ENCODE assay signal across 11 cellular contexts in genomic region chr9:112752334-112753110, GRCh38. TPM values are rescaled to one million over a fixed set of nuclear protein-coding genes. Genes with fewer than 3 reads are reported as not detected.
A peak's percentile ranks its signal among the peaks of the same experiment; 100 is the strongest.
DNase-seq lines count a peak whose midpoint lies in the region; ATAC-seq and TF ChIP-seq lines count a peak whose summit lies in the region.
"Had no signal": no experiment of that assay in that cellular context is flagged by ENCODE, and none has a peak within 500 bp of the region (broad histone marks: within the 10 kb centered on the region; RNA-seq: fewer than 3 reads in every experiment).

No MANE protein-coding gene starts in this region.

- H3K27me3 ChIP-seq in BLaER1 treated with 17β-estradiol and CSF1 and Interleukin-3, amounts not matched to agents 10 nM and 100 nM: no peaks in the 10 kb centered on the region
- no peaks in the 10 kb centered on the region for H3K27me3 ChIP-seq in HAP-1 (ENCODE audit: low read depth)
- H3K27me3 ChIP-seq: uterus had no signal

- no peak for DNase-seq in natural killer cell treated with Interleukin-12 subunit alpha and Interleukin-12 subunit beta and Interleukin-15 and Interleukin-18, amount 100 ng/mL, for 72 hours (ENCODE audit: low spot score)
- DNase-seq in HAP-1 (ENCODE audit: low spot score in 2 of 2) (no peak), NCI-H526 treated with DMSO at 0.1 percent for 48 hours (lab: John Stamatoyannopoulos, UW) (no peak)
- DNase-seq: activated T-cell treated with anti-CD3 and anti-CD28 coated beads, Interleukin-2, amount 50 U/mL, for 1 hour; EL; uterus had no signal

- H4K20me1 ChIP-seq in BLaER1 treated with 17β-estradiol and CSF1 and Interleukin-3, amounts not matched to agents 10 nM and 100 nM: peaks cover 0 to 60% (median 34%) of the 10 kb centered on the region in 11 experiments; a peak in 14 of 22 replicates

- H3K4me1 ChIP-seq in BLaER1 treated with 17β-estradiol and CSF1 and Interleukin-3, amounts not matched to agents 10 nM and 100 nM: peaks cover 53 to 85% (median 65%) of the 10 kb centered on the region in 10 experiments
- H3K4me1 ChIP-seq in HAP-1: peaks cover 36% of the 10 kb centered on the region

- peaks cover 2% of the 10 kb centered on the region for H3K36me3 Mint-ChIP-seq in IgD-negative memory B cell
- no peaks in the 10 kb centered on the region for H3K36me3 Mint-ChIP-seq in brain
- peaks cover 3% of the 10 kb centered on the region for H3K36me3 Mint-ChIP-seq in natural killer cell treated with Interleukin-12 subunit alpha and Interleukin-12 subunit beta and Interleukin-15 and Interleukin-18, amount 100 ng/mL, for 72 hours

- no peaks in the 10 kb centered on the region for H3K9me3 Mint-ChIP-seq in IgD-negative memory B cell
- H3K9me3 Mint-ChIP-seq in brain: peaks cover 0 to 2% (median 0%) of the 10 kb centered on the region in 5 experiments
- no peaks in the 10 kb centered on the region for H3K9me3 Mint-ChIP-seq in natural killer cell treated with Interleukin-12 subunit alpha and Interleukin-12 subunit beta and Interleukin-15 and Interleukin-18, amount 100 ng/mL, for 72 hours

- H3K9me3 ChIP-seq in BLaER1 treated with 17β-estradiol and CSF1 and Interleukin-3, amounts not matched to agents 10 nM and 100 nM (replicated peaks in 1 of 11): no peaks in the 10 kb centered on the region
- H3K9me3 ChIP-seq in HAP-1: no peaks in the 10 kb centered on the region
- H3K9me3 ChIP-seq: uterus had no signal

- peak overlapping the region in 2 of 3 donors; percentile 46 to 90 for H3K27ac Mint-ChIP-seq in IgD-negative memory B cell
- peak overlapping the region in 2 of 5 experiments; percentile 59 to 95 for H3K27ac Mint-ChIP-seq in brain
- peak overlapping the region in 1 of 2 donors; percentile 54 for H3K27ac Mint-ChIP-seq in natural killer cell treated with Interleukin-12 subunit alpha and Interleukin-12 subunit beta and Interleukin-15 and Interleukin-18, amount 100 ng/mL, for 72 hours

- peak overlapping the region; percentile 96 to 99 (median 98); a peak in 15 of 20 replicates for H3K4me3 ChIP-seq in BLaER1 treated with 17β-estradiol and CSF1 and Interleukin-3, amounts not matched to agents 10 nM and 100 nM
- no peak overlapping the region for H3K4me3 ChIP-seq in HAP-1

- H3K4me1 Mint-ChIP-seq in IgD-negative memory B cell (peaks cover 19 to 35% (median 30%) of the 10 kb centered on the region in 3 donors), brain (peaks cover 72% of the 10 kb centered on the region)
- peaks cover 48 to 78% of the 10 kb centered on the region in 2 donors for H3K4me1 Mint-ChIP-seq in natural killer cell treated with Interleukin-12 subunit alpha and Interleukin-12 subunit beta and Interleukin-15 and Interleukin-18, amount 100 ng/mL, for 72 hours (ENCODE audit: low read depth in 2 of 2)

- peak overlapping the region; percentile 83 to 98 (median 94) for H3K4me2 ChIP-seq in BLaER1 treated with 17β-estradiol and CSF1 and Interleukin-3, amounts not matched to agents 10 nM and 100 nM

- ATAC-seq in natural killer cell treated with Interleukin-12 subunit alpha and Interleukin-12 subunit beta and Interleukin-15 and Interleukin-18, amount 100 ng/mL, for 72 hours: no peak
- ATAC-seq in HG03280 (IDR thresholded peaks at IDR 0.05; ENCODE audit: unreplicated experiment): no peak
- no peak for ATAC-seq in GM18861 (IDR thresholded peaks at IDR 0.05; ENCODE audit: unreplicated experiment)

- H3K9ac ChIP-seq in BLaER1 treated with 17β-estradiol and CSF1 and Interleukin-3, amounts not matched to agents 10 nM and 100 nM: peak overlapping the region; percentile 90 to 97 (median 93); a peak in 17 of 22 replicates

- H3K4me3 Mint-ChIP-seq in IgD-negative memory B cell (peak overlapping the region; percentile 84 to 95 (median 92)), brain (peak overlapping the region; percentile 90 to 95 (median 92))
- peak overlapping the region; percentile 88 for H3K4me3 Mint-ChIP-seq in natural killer cell treated with Interleukin-12 subunit alpha and Interleukin-12 subunit beta and Interleukin-15 and Interleukin-18, amount 100 ng/mL, for 72 hours

- H3K27me3 Mint-ChIP-seq in IgD-negative memory B cell (peaks cover 3% of the 10 kb centered on the region), brain (peaks cover 11% of the 10 kb centered on the region)
- H3K27me3 Mint-ChIP-seq in natural killer cell treated with Interleukin-12 subunit alpha and Interleukin-12 subunit beta and Interleukin-15 and Interleukin-18, amount 100 ng/mL, for 72 hours: peaks cover 2 to 6% of the 10 kb centered on the region in 2 donors

- peaks cover 0 to 4% (median 0%) of the 10 kb centered on the region in 11 experiments; a peak in 1 of 22 replicates for H3K36me3 ChIP-seq in BLaER1 treated with 17β-estradiol and CSF1 and Interleukin-3, amounts not matched to agents 10 nM and 100 nM
- H3K36me3 ChIP-seq in HAP-1 (replicated peaks): no peaks in the 10 kb centered on the region
- H3K36me3 ChIP-seq: uterus had no signal

- peak overlapping the region in 3 of 11 experiments; percentile 87 to 95 (median 91); a peak in 4 of 22 replicates for H3K27ac ChIP-seq in BLaER1 treated with 17β-estradiol and CSF1 and Interleukin-3, amounts not matched to agents 10 nM and 100 nM

- no peak for TF ChIP-seq CTCF in brain (conservative IDR thresholded peaks at IDR 0.05)

- in situ Hi-C loops in HAP-1 (cut with MboI; ENCODE audit: low sequenced_read_pairs): no loop called here

RNA-seq across cellular contexts. Expression of gene SNX30, which starts 2.0 kb away (rescaled TPM):
- polyA plus RNA-seq in IgD-negative memory B cell (1.4 TPM), brain (ENCODE audit: insufficient read depth, low read depth, low replicate concordance) (13.2 TPM)
- 1 to 10 TPM; 6.1 to 6.2 TPM for total RNA-seq in natural killer cell treated with Interleukin-12 subunit alpha and Interleukin-12 subunit beta and Interleukin-15 and Interleukin-18, amount 100 ng/mL, for 72 hours

RNA-seq across cellular contexts. Expression of gene INIP, which starts 34.6 kb away (rescaled TPM):
- polyA plus RNA-seq in IgD-negative memory B cell (43.0 TPM), brain (ENCODE audit: insufficient read depth, low read depth, low replicate concordance) (27.5 TPM)
- total RNA-seq in natural killer cell treated with Interleukin-12 subunit alpha and Interleukin-12 subunit beta and Interleukin-15 and Interleukin-18, amount 100 ng/mL, for 72 hours: 10 to 100 TPM; 31.3 to 39.5 TPM
